Comparison of ENCODE assay signal across 12 cellular contexts in the genomic region with DNA sequence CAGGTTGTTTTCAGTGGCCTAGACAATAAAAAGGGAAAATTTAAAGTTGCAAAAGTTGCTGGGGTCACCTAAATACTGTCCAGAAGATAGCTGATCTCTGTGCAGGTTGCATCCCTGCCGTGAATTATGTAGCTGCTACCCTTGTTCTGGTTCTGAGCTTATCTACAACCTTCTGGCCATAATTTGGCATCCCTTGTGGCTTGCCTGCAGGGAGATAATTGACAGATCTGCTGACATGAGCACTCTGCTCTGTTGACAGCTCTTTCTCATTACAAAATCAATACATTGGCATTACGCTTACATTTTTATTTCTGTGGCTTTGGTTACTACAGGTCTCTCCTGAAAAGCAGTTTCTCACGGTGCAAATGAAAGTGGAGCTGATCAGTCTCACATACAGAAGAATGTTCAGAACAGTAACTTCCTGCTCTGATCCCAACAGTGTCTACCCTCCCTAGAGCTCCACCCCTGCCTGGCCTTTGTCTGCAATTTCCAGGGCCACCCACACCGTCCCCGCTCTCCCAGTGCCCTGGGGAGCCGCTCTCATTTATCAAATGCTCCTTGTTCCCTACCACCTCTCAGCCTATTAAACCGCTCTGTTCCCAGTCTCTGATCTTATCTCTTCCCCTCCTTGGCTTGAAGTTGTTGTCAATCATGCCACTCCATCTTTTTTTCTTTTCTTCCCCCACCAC. TPM values are rescaled to one million over a fixed set of nuclear protein-coding genes. Genes with fewer than 3 reads are reported as not detected.
DNase-seq lines count a peak whose midpoint lies in the region; FAIRE-seq and TF ChIP-seq lines count a peak whose summit lies in the region.
"Had no signal": no experiment of that assay in that cellular context is flagged by ENCODE, and none has a peak within 500 bp of the region (broad histone marks: within the 10 kb centered on the region; RNA-seq: fewer than 3 reads in every experiment).

No MANE protein-coding gene starts in this region.

- no peak overlapping the region for H3K27ac ChIP-seq in astrocyte (ENCODE audit: low read depth, low read length)
- H3K27ac ChIP-seq in suprapubic skin = no peak overlapping the region
- H3K27ac ChIP-seq: SK-N-MC had no signal

- no peak overlapping the region for H3K9ac ChIP-seq in astrocyte (ENCODE audit: low read length)

- no peaks in the 10 kb centered on the region for H3K9me3 ChIP-seq in astrocyte (ENCODE audit: insufficient read depth, low read depth, low read length)
- no peaks in the 10 kb centered on the region for H3K9me3 ChIP-seq in suprapubic skin

- H3K27me3 Mint-ChIP-seq in astrocyte (ENCODE audit: low read depth, unreplicated experiment) = peaks cover 11% of the 10 kb centered on the region

- H3K27ac Mint-ChIP-seq in astrocyte (ENCODE audit: unreplicated experiment) = no peak overlapping the region
- H3K27ac Mint-ChIP-seq: activated T-cell treated with anti-CD3 and anti-CD28 coated beads, Interleukin-2, amount 50 U/mL, for 72 hours had no signal

- H3K4me3 ChIP-seq in astrocyte (ENCODE audit: insufficient read depth, low read depth, low read length) = no peak overlapping the region
- H3K4me3 ChIP-seq in suprapubic skin = peak overlapping the region; percentile 7
- H3K4me3 ChIP-seq: SK-N-MC had no signal

- peak; percentile 82 for DNase-seq in M059J (ENCODE audit: low read depth)
- peak; percentile 30 for DNase-seq in astrocyte (ENCODE audit: low read depth)
- DNase-seq in iPS-NIHi7 (ENCODE audit: extremely low spot score) = peak; percentile 35
- no peak for DNase-seq in suprapubic skin (ENCODE audit: low spot score in 2 of 2)
- no peak for DNase-seq in SHP77 (lab: John Stamatoyannopoulos, UW)
- no peak for DNase-seq in nucleus accumbens (lab: John Stamatoyannopoulos, UW)
- DNase-seq in NCI-H748 treated with DMSO at 0.1 percent for 48 hours (lab: John Stamatoyannopoulos, UW) = no peak
- DNase-seq: activated T-cell treated with anti-CD3 and anti-CD28 coated beads, Interleukin-2, amount 50 U/mL, for 72 hours; COR-L47; midbrain; NCI-H524 treated with DMSO at 0.1 percent for 48 hours had no signal

- H3K36me3 Mint-ChIP-seq in astrocyte (ENCODE audit: low read depth, unreplicated experiment) = peaks cover 3% of the 10 kb centered on the region

- peaks cover 26% of the 10 kb centered on the region for H3K4me1 ChIP-seq in astrocyte (ENCODE audit: insufficient read depth, low read length)
- peaks cover 10% of the 10 kb centered on the region for H3K4me1 ChIP-seq in suprapubic skin

- no peak for FAIRE-seq in astrocyte (lab: Jason Lieb, UNC)

- peaks cover 11% of the 10 kb centered on the region for H3K4me1 Mint-ChIP-seq in astrocyte (ENCODE audit: low read depth, unreplicated experiment)

- H3K36me3 ChIP-seq in astrocyte (ENCODE audit: insufficient read depth, low read length) (no peaks in the 10 kb centered on the region), suprapubic skin (no peaks in the 10 kb centered on the region)

- H3K79me2 ChIP-seq in astrocyte (ENCODE audit: insufficient read depth, low read length) = no peaks in the 10 kb centered on the region

- 43% methylated on average over 7 of the region's 7 CpGs for WGBS in suprapubic skin

- H3K4me3 Mint-ChIP-seq in astrocyte (ENCODE audit: unreplicated experiment) = no peak overlapping the region
- H3K4me3 Mint-ChIP-seq: activated T-cell treated with anti-CD3 and anti-CD28 coated beads, Interleukin-2, amount 50 U/mL, for 72 hours had no signal

- no peak for TF ChIP-seq POLR2A in suprapubic skin (IDR thresholded peaks at IDR 0.05)

- TF ChIP-seq CTCF in astrocyte (IDR thresholded peaks at IDR 0.05; ENCODE audit: insufficient read depth, low read depth, low read length) = no peak
- TF ChIP-seq CTCF in suprapubic skin (IDR thresholded peaks at IDR 0.05) = no peak

- no peak for TF ChIP-seq EP300 in suprapubic skin (IDR thresholded peaks at IDR 0.05)

- H3K27me3 ChIP-seq in astrocyte (ENCODE audit: insufficient read depth, low read length) (no peaks in the 10 kb centered on the region), suprapubic skin (no peaks in the 10 kb centered on the region)

- no peak overlapping the region for H2AFZ ChIP-seq in astrocyte (ENCODE audit: low read depth, low read length)

- H4K20me1 ChIP-seq in astrocyte (ENCODE audit: insufficient read depth, low read length) = no peaks in the 10 kb centered on the region

- peak overlapping the region; percentile 30 for H3K4me2 ChIP-seq in astrocyte (ENCODE audit: low read length)

- H3K9me3 Mint-ChIP-seq in astrocyte (ENCODE audit: unreplicated experiment) = peaks cover 10% of the 10 kb centered on the region

RNA-seq across cellular contexts. Expression of gene HECTD2, which starts 29.1 kb away (rescaled TPM):
- total RNA-seq in M059J (2014; rRNA removed; shearing (Covaris generic)) = 4.6 and 8.1 TPM in 2 replicates
- 11.9 and 15.4 TPM in 2 replicates for total RNA-seq in astrocyte
- 10 to 100 TPM in 1 of 4 donors, 1 to 10 TPM in 3; 3.4 to 10.5 (median 8.6) TPM for total RNA-seq in suprapubic skin

Comparison
In these comparisons a context has a peak if more than half of its experiments do, and no peak if none do; other contexts are left out.
1. DNase-seq: peak in M059J (single experiment), astrocyte (single experiment) and iPS-NIHi7 (single experiment); none in suprapubic skin (0 of 2), SHP77 (0 of 2), nucleus accumbens (0 of 56) and NCI-H748 treated with DMSO at 0.1 percent for 48 hours (single experiment).